ENCODE assay signal across 8 cellular contexts in the genomic region with DNA sequence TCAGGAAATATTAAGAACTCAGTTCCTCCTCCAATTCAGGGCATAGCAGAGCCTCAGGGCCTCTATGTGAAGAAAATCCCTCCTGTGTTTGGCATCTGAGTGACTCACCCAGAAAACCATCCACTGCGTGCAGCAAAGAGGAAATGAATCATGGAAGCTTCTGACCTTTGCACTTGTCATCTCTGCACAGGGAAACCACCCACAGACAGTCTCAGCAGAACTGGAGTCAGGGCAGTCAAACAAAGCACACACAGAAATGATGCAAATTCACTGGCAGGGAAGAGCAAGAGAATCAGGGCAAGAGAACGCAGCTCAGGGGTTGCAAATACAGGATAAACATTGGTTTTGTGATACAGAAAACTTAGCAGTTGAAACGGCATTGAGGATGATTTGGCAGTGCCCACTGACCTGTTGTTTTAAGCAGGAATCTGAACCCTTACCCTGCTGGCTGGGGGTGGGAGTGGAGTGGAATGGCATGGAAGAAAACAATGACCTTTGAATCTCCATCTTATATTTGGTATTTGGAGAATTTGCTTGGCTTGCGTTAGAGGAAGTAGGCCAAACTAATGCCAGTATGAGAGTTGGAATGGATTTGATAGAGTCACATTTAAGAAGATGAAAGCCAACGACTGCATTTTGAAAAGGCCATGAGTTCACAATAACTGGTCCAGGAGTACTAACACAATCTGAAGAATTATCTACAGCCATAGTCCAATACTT. TPM values are rescaled to one million over a fixed set of nuclear protein-coding genes. Genes with fewer than 3 reads are reported as not detected.
DNase-seq lines count a peak whose midpoint lies in the region; ATAC-seq and TF ChIP-seq lines count a peak whose summit lies in the region.

No MANE protein-coding gene starts in this region.

- peak overlapping the region; percentile 30 for H3K4me2 ChIP-seq in skeletal muscle satellite cell (ENCODE audit: low read length)

- peak overlapping the region; percentile 4 to 79 for H3K4me3 Mint-ChIP-seq in CD14-positive monocyte

- peak overlapping the region; percentile 20 for H3K4me3 ChIP-seq in adipocyte (ENCODE audit: low read length)
- H3K4me3 ChIP-seq in right cardiac atrium (ENCODE audit: low read length), result no peak overlapping the region
- peak overlapping the region; percentile 23 for H3K4me3 ChIP-seq in skeletal muscle satellite cell (ENCODE audit: low read length)

- peaks cover 0 to 2% (median 0%) of the 10 kb centered on the region in 3 donors for H3K27me3 Mint-ChIP-seq in CD14-positive monocyte (ENCODE audit: low read depth in 3 of 3)

- WGBS in right cardiac atrium, result 21% methylated on average over 5 of the region's 5 CpGs

- peaks cover 0 to 12% of the 10 kb centered on the region in 2 donors for H3K36me3 Mint-ChIP-seq in CD14-positive monocyte

- peaks cover 70% of the 10 kb centered on the region for H3K4me1 Mint-ChIP-seq in CD14-positive monocyte

- H3K27me3 ChIP-seq in adipocyte (replicated peaks; ENCODE audit: control insufficient read depth, insufficient read depth, low read length), result no peaks in the 10 kb centered on the region
- H3K27me3 ChIP-seq in right cardiac atrium (ENCODE audit: control insufficient read depth, insufficient read depth), result no peaks in the 10 kb centered on the region
- no peaks in the 10 kb centered on the region for H3K27me3 ChIP-seq in skeletal muscle satellite cell (ENCODE audit: control insufficient read depth, insufficient read depth, low read length)

- H3K9me3 Mint-ChIP-seq in CD14-positive monocyte, result peaks cover 0 to 3% (median 0%) of the 10 kb centered on the region in 7 donors

- peak overlapping the region; percentile 98 to 100 (median 99) for H3K27ac Mint-ChIP-seq in CD14-positive monocyte

- H3K4me1 ChIP-seq in adipocyte (ENCODE audit: control insufficient read depth, insufficient read depth, low read length), result peaks cover 45% of the 10 kb centered on the region
- peaks cover 2% of the 10 kb centered on the region for H3K4me1 ChIP-seq in right cardiac atrium (ENCODE audit: control insufficient read depth, insufficient read depth, low read length)
- H3K4me1 ChIP-seq in skeletal muscle satellite cell (ENCODE audit: control insufficient read depth, insufficient read depth, low read length), result peaks cover 46% of the 10 kb centered on the region

- no peaks in the 10 kb centered on the region for H3K9me3 ChIP-seq in adipocyte (ENCODE audit: control insufficient read depth, low read length)
- H3K9me3 ChIP-seq in right cardiac atrium (ENCODE audit: control insufficient read depth, low read length), result no peaks in the 10 kb centered on the region
- H3K9me3 ChIP-seq in skeletal muscle satellite cell (replicated peaks; ENCODE audit: low read length), result no peaks in the 10 kb centered on the region

- ATAC-seq in GM19468 (IDR thresholded peaks at IDR 0.05; ENCODE audit: extremely low read depth, unreplicated experiment) (peak; percentile 95), HG03575 (IDR thresholded peaks at IDR 0.05; ENCODE audit: extremely low read depth, insufficient number of reproducible peaks, low FRiP score, unreplicated experiment) (peak; percentile 97), right cardiac atrium (peak; percentile 95 to 98)

- H3K27ac ChIP-seq in right cardiac atrium (ENCODE audit: low read length), result peak overlapping the region; percentile 86

- no peaks in the 10 kb centered on the region for H3K36me3 ChIP-seq in adipocyte (ENCODE audit: control insufficient read depth, insufficient read depth, low read length, severe bottlenecking)
- no peaks in the 10 kb centered on the region for H3K36me3 ChIP-seq in skeletal muscle satellite cell (ENCODE audit: insufficient read depth, low read length)

- DNase-seq in CD14-positive monocyte (ENCODE audit: low spot score) (peak; percentile 95), SW480 (ENCODE audit: low spot score) (peak; percentile 100), adipocyte (ENCODE audit: low read depth) (peak; percentile 98), right cardiac atrium (peak in 2 of 3 donors; percentile 55 to 60), OCI-M2 (lab: John Stamatoyannopoulos, UW; ENCODE audit: unreplicated experiment) (no peak)

- no peak for TF ChIP-seq CTCF in CD14-positive monocyte (IDR thresholded peaks at IDR 0.05)

- H3K9ac ChIP-seq in adipocyte (ENCODE audit: low read length) (peak overlapping the region; percentile 49), skeletal muscle satellite cell (ENCODE audit: low read depth, low read length) (peak overlapping the region; percentile 75)

- intact Hi-C loops in CD14-positive monocyte (cut with micrococcal nuclease) (loop anchor here (5.0 to 10.0 kb wide), 3 partner anchors 36 to 47 kb away; no protein-coding TSS in a partner anchor), right cardiac atrium (cut with DNase I) (no loop called here)

RNA-seq across cellular contexts. Expression of a gene that starts 53.5 kb away (rescaled TPM):
- polyA plus RNA-seq in CD14-positive monocyte (1 to 10 TPM; 1.1 to 1.6 TPM), right cardiac atrium (3.9 TPM)
- 1 to 10 TPM; 2.0 to 5.9 (median 3.5) TPM for total RNA-seq in right cardiac atrium
- 57.2 and 119 TPM in 2 replicates for total RNA-seq in skeletal muscle satellite cell (2012; rRNA removed)

Comparison
In these comparisons a context has a peak if more than half of its experiments do, and no peak if none do; other contexts are left out.
1. intact Hi-C loops: an anchor here in CD14-positive monocyte (5.0 to 10.0 kb wide); none called in right cardiac atrium.